Comparison of ENCODE assay signal across 19 cellular contexts in the genomic region with DNA sequence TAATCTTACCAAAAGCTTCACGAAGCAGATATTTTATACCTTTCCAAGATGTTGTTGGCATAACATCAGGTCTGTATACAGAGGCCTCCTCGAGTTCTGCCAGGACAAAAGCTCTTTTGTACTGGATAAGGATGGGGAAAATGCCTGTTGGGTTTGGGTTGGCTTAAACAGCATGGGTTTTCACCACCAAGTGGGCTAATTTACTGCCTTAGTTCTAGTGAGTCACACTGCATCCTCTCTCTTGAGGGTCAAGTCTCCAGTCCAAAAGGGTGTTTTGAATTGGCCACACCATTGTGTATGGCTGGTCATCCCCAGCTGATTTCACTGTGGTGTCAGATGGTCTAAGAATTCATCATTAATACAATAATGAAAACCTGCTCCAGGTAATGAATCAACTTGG. TPM values are rescaled to one million over a fixed set of nuclear protein-coding genes. Genes with fewer than 3 reads are reported as not detected.
DNase-seq lines count a peak whose midpoint lies in the region; TF ChIP-seq lines count a peak whose summit lies in the region.
"Had no signal": no experiment of that assay in that cellular context is flagged by ENCODE, and none has a peak within 500 bp of the region (broad histone marks: within the 10 kb centered on the region; RNA-seq: fewer than 3 reads in every experiment).

No MANE protein-coding gene starts in this region.

- no peaks in the 10 kb centered on the region for H3K79me2 ChIP-seq in mesendoderm (ENCODE audit: control insufficient read depth, insufficient read depth, low read length)

- DNase-seq in NCI-H2029 (lab: John Stamatoyannopoulos, UW) (peak; percentile 20), NCI-H2029 treated with DMSO at 0.1 percent for 48 hours (lab: John Stamatoyannopoulos, UW) (no peak), M059J (ENCODE audit: low read depth) (peak; percentile 15), astrocyte of the spinal cord (ENCODE audit: low read depth, low spot score) (peak; percentile 60), renal cortical epithelial cell (ENCODE audit: low read depth) (peak; percentile 65), mesendoderm (no peak), cortex of kidney (lab: John Stamatoyannopoulos, UW) (no peak), AG08395 (ENCODE audit: low spot score) (no peak)
- DNase-seq: GDM1; KG1; NCI-H1048; NCI-H146; NCI-H345; NCI-H526 treated with DMSO at 0.1 percent for 48 hours; NK-92 treated with Interleukin-12 subunit alpha and Interleukin-12 subunit beta, amount 100 ng/mL, for 24 hours; OCI-M1 had no signal

- H3K79me1 ChIP-seq in mesendoderm (ENCODE audit: low read length): no peaks in the 10 kb centered on the region

- H3K36me3 ChIP-seq in mesendoderm (ENCODE audit: control insufficient read depth, insufficient read depth, low read length): no peaks in the 10 kb centered on the region
- H3K36me3 ChIP-seq: BLaER1 treated with 17β-estradiol and CSF1 and Interleukin-3, amounts not matched to agents 10 nM and 100 nM; SJSA1 had no signal

- H3K56ac ChIP-seq in mesendoderm (ENCODE audit: low read length): no peak overlapping the region

- no peak overlapping the region for H3K4me2 ChIP-seq in mesendoderm (ENCODE audit: low read length)
- H3K4me2 ChIP-seq: BLaER1 treated with 17β-estradiol and CSF1 and Interleukin-3, amounts not matched to agents 10 nM and 100 nM had no signal

- H2AK5ac ChIP-seq in mesendoderm (ENCODE audit: low read length): no peak overlapping the region

- no peak overlapping the region for H3K18ac ChIP-seq in mesendoderm (ENCODE audit: low read length)

- no peak for TF ChIP-seq CTCF in astrocyte of the spinal cord (IDR thresholded peaks at IDR 0.05; ENCODE audit: low read depth, low read length)

- H2BK15ac ChIP-seq in mesendoderm (replicated peaks; ENCODE audit: low read depth): no peak overlapping the region

- no peak overlapping the region for H2BK5ac ChIP-seq in mesendoderm (ENCODE audit: low read length)

- H3K27me3 ChIP-seq in mesendoderm (ENCODE audit: insufficient read depth, low read length, poor library complexity): no peaks in the 10 kb centered on the region
- H3K27me3 ChIP-seq: BLaER1 treated with 17β-estradiol and CSF1 and Interleukin-3, amounts not matched to agents 10 nM and 100 nM; SJSA1 had no signal

- H3K9ac ChIP-seq in mesendoderm (ENCODE audit: low read length): no peak overlapping the region
- H3K9ac ChIP-seq: BLaER1 treated with 17β-estradiol and CSF1 and Interleukin-3, amounts not matched to agents 10 nM and 100 nM had no signal

- no peak overlapping the region for H4K8ac ChIP-seq in mesendoderm (ENCODE audit: low read depth, low read length)

- H3K4me1 ChIP-seq in mesendoderm (ENCODE audit: control insufficient read depth, low read depth, low read length): no peaks in the 10 kb centered on the region
- H3K4me1 ChIP-seq: SJSA1 had no signal

- H4K5ac ChIP-seq in mesendoderm (ENCODE audit: low read length): no peak overlapping the region

- no peak overlapping the region for H3K4me3 ChIP-seq in astrocyte of the spinal cord (ENCODE audit: low read depth, low read length)
- no peak overlapping the region for H3K4me3 ChIP-seq in mesendoderm (ENCODE audit: low read length)
- H3K4me3 ChIP-seq: BLaER1 treated with 17β-estradiol and CSF1 and Interleukin-3, amounts not matched to agents 10 nM and 100 nM; SJSA1 had no signal

- in situ Hi-C loops in astrocyte of the spinal cord (cut with HindIII; ENCODE audit: low sequenced_read_pairs): no loop called here

- no peak overlapping the region for H3K4ac ChIP-seq in mesendoderm (ENCODE audit: low read depth, low read length)

- H3K27ac ChIP-seq in mesendoderm (ENCODE audit: low read depth, low read length): no peak overlapping the region
- H3K27ac ChIP-seq: 22Rv1; BLaER1 treated with 17β-estradiol and CSF1 and Interleukin-3, amounts not matched to agents 10 nM and 100 nM; SJSA1 had no signal

- H3K23ac ChIP-seq in mesendoderm (ENCODE audit: low read length): no peak overlapping the region

- H2BK120ac ChIP-seq in mesendoderm (ENCODE audit: low read depth, low read length): no peak overlapping the region

- no CpG with 5 or more reads among the region's 2 CpGs for WGBS in mesendoderm (ENCODE audit: extremely low coverage, insufficient coverage, low lambda C conversion rate)

RNA-seq across cellular contexts. Expression of a gene that starts 26.1 kb away (rescaled TPM):
- total RNA-seq in M059J (2014; rRNA removed; shearing (Covaris generic)): 39.0 and 41.3 TPM in 2 replicates
- 35.9 and 75.4 TPM in 2 replicates for total RNA-seq in renal cortical epithelial cell
- polyA plus RNA-seq in mesendoderm (2013, experiment 1 of 2): 22.9 TPM
- 23.5 TPM for polyA plus RNA-seq in mesendoderm (2013, experiment 2 of 2)

Comparison
In these comparisons a context has a peak if more than half of its experiments do, and no peak if none do; other contexts are left out.
1. DNase-seq: peak in NCI-H2029 (single experiment), M059J (single experiment), astrocyte of the spinal cord (single experiment) and renal cortical epithelial cell (single experiment); none in NCI-H2029 treated with DMSO at 0.1 percent for 48 hours (single experiment), mesendoderm (single experiment), cortex of kidney (single experiment) and AG08395 (single experiment).